In genomic region chr18:4060427-4061281, GRCh38 we compare ENCODE assay signal across 1 cellular context.
A peak's percentile ranks its signal among the peaks of the same experiment; 100 is the strongest.
TF ChIP-seq lines count a peak whose summit lies in the region.

No MANE protein-coding gene starts in this region.

TF ChIP-seq in HepG2, 621 proteins besides CTCF, POLR2A, EP300 and RAD21 (continued from another document):
- no peak for TF ChIP-seq MIXL1 (CRISPR knock-in tag; IDR thresholded peaks at IDR 0.05)
- no peak for TF ChIP-seq UBTF (CRISPR knock-in tag; IDR thresholded peaks at IDR 0.05)
- no peak for TF ChIP-seq SNAPC2 (CRISPR knock-in tag; IDR thresholded peaks at IDR 0.05)
- TF ChIP-seq ZNF724P (CRISPR knock-in tag; IDR thresholded peaks at IDR 0.05; ENCODE audit: borderline replicate concordance) = 0 out of 2 replicates have a peak, but pooled peaks have one; percentile 36
- peak; percentile 54 for TF ChIP-seq ZFP36 (IDR thresholded peaks at IDR 0.05; ENCODE audit: borderline replicate concordance, low read depth, low read length, partially characterized antibody)
- TF ChIP-seq NCOA1 (CRISPR knock-in tag; IDR thresholded peaks at IDR 0.05) = no peak
- no peak for TF ChIP-seq SETDB1 (CRISPR knock-in tag; IDR thresholded peaks at IDR 0.05; ENCODE audit: borderline replicate concordance)
